In genomic region chr13:32036131-32036695, GRCh38 we compare ENCODE assay signal across 12 cellular contexts. TPM values are rescaled to one million over a fixed set of nuclear protein-coding genes. Genes with fewer than 3 reads are reported as not detected.
DNase-seq lines count a peak whose midpoint lies in the region; ATAC-seq and TF ChIP-seq lines count a peak whose summit lies in the region.
"Had no signal": no experiment of that assay in that cellular context is flagged by ENCODE, and none has a peak within 500 bp of the region (broad histone marks: within the 10 kb centered on the region; RNA-seq: fewer than 3 reads in every experiment).

No MANE protein-coding gene starts in this region.

- H3K36me3 Mint-ChIP-seq in T-cell (no peaks in the 10 kb centered on the region), HFFc6 (ENCODE audit: low read depth) (no peaks in the 10 kb centered on the region)

- no peaks in the 10 kb centered on the region for H3K9me3 ChIP-seq in upper lobe of left lung
- H3K9me3 ChIP-seq: BLaER1 treated with 17β-estradiol and CSF1 and Interleukin-3, amounts not matched to agents 10 nM and 100 nM had no signal

- CTCF ChIA-PET in T-cell (lab: Charles Lee) = interaction anchor here in 1 of 2 donors (0.6 kb wide), 1 partner anchor 1504 kb away, joined by 3 read pairs; no protein-coding TSS in a partner anchor

- no peak overlapping the region for H3K4me3 ChIP-seq in upper lobe of left lung
- H3K4me3 ChIP-seq: BLaER1 treated with 17β-estradiol and CSF1 and Interleukin-3, amounts not matched to agents 10 nM and 100 nM had no signal

- H3K27ac Mint-ChIP-seq in T-cell (peak overlapping the region; percentile 39 to 79), HFFc6 (no peak overlapping the region)

- intact Hi-C loops in Right ventricle myocardium superior (cut with DNase I) = no loop called here
- intact Hi-C loops in cardiac septum (cut with DNase I) = no loop called here
- intact Hi-C loops in left colon (cut with DNase I, micrococcal nuclease) = loop anchor here in 1 of 2 donors (10.0 kb wide), 1 partner anchor 119 kb away; no protein-coding TSS in a partner anchor

- TF ChIP-seq EP300 in upper lobe of left lung (IDR thresholded peaks at IDR 0.05) = no peak

- no peaks in the 10 kb centered on the region for H3K36me3 ChIP-seq in upper lobe of left lung
- H3K36me3 ChIP-seq: BLaER1 treated with 17β-estradiol and CSF1 and Interleukin-3, amounts not matched to agents 10 nM and 100 nM had no signal

- no peaks in the 10 kb centered on the region for H3K9me3 Mint-ChIP-seq in T-cell
- no peaks in the 10 kb centered on the region for H3K9me3 Mint-ChIP-seq in HFFc6

- POLR2A ChIA-PET in T-cell (lab: Charles Lee) = no interaction called here

- no peaks in the 10 kb centered on the region for H3K27me3 ChIP-seq in upper lobe of left lung

- ATAC-seq in Right ventricle myocardium superior (ENCODE audit: poor library complexity) (peak; percentile 55), T-cell (replicated peaks in 1 of 4) (no peak), left colon (peak; percentile 68), upper lobe of left lung (ENCODE audit: low FRiP score in 2 of 2) (peak; percentile 60 to 70), HG03135 (IDR thresholded peaks at IDR 0.05; ENCODE audit: unreplicated experiment) (no peak)

- DNase-seq in Right ventricle myocardium superior (no peak), cardiac septum (ENCODE audit: low spot score) (no peak), T-cell (no peak), left colon (peak; percentile 25 to 47), upper lobe of left lung (peak in 1 of 2 donors; percentile 51), HFFc6 (no peak)
- DNase-seq in central memory CD4-positive, alpha-beta T cell = no peak
- DNase-seq: NCI-H2029 treated with DMSO at 0.1 percent for 48 hours, SHP77 had no signal

- 50 to 54% methylated on average over 4 of the region's 4 CpGs for WGBS in upper lobe of left lung, 2 donors

- no peak for TF ChIP-seq POLR2A in upper lobe of left lung (IDR thresholded peaks at IDR 0.05)

- TF ChIP-seq CTCF in upper lobe of left lung (IDR thresholded peaks at IDR 0.05) (no peak), HFFc6 (IDR thresholded peaks at IDR 0.05) (no peak)

- H3K4me1 ChIP-seq in upper lobe of left lung = peaks cover 0 to 30% (median 12%) of the 10 kb centered on the region in 4 donors

- H3K4me1 Mint-ChIP-seq in T-cell = peaks cover 50 to 70% (median 59%) of the 10 kb centered on the region in 3 donors
- peaks cover 63% of the 10 kb centered on the region for H3K4me1 Mint-ChIP-seq in HFFc6 (ENCODE audit: low read depth)

- H3K4me3 Mint-ChIP-seq in T-cell = peak overlapping the region; percentile 14 to 65 (median 49)
- no peak overlapping the region for H3K4me3 Mint-ChIP-seq in HFFc6

- H3K27ac ChIP-seq in upper lobe of left lung = peak overlapping the region in 1 of 4 donors; percentile 20
- H3K27ac ChIP-seq: BLaER1 treated with 17β-estradiol and CSF1 and Interleukin-3, amounts not matched to agents 10 nM and 100 nM had no signal

- H3K27me3 Mint-ChIP-seq in T-cell (peaks cover 7 to 20% of the 10 kb centered on the region in 2 donors), HFFc6 (ENCODE audit: insufficient read depth) (no peaks in the 10 kb centered on the region)
- H3K27me3 Mint-ChIP-seq: progenitor cell of endocrine pancreas had no signal

RNA-seq across cellular contexts. Expression of gene FRY, which starts 4.6 kb away (rescaled TPM):
- total RNA-seq in Right ventricle myocardium superior (137 TPM), cardiac septum (202 TPM), T-cell (10 to 100 TPM; 11.5 to 35.3 (median 15.2) TPM), left colon (10 to 100 TPM; 10.3 to 13.7 TPM), upper lobe of left lung (10 to 100 TPM; 58.3 to 88.9 (median 65.8) TPM)
- total RNA-seq in HFFc6 (2021; fragmentation: NEBNext Ultra II Directional; extraction: Animal tissue kit (Norgen Biotek cat#: 25700)) = 10 to 100 TPM; 12.3 to 19.2 (median 13.8) TPM

Comparison
In these comparisons a context has a peak if more than half of its experiments do, and no peak if none do; other contexts are left out.
1. ATAC-seq: peak in Right ventricle myocardium superior (single experiment), left colon (single experiment) and upper lobe of left lung (2 of 2); none in T-cell (0 of 4) and HG03135 (single experiment).
2. DNase-seq: peak in left colon (2 of 2); none in Right ventricle myocardium superior (single experiment), cardiac septum (single experiment), T-cell (0 of 34), HFFc6 (single experiment) and central memory CD4-positive, alpha-beta T cell (single experiment).